23 cellular contexts compared by ENCODE assay signal in genomic region chr15:90354986-90355385, GRCh38.
"Had no signal": no experiment of that assay in that cellular context is flagged by ENCODE, and none has a peak within 500 bp of the region (broad histone marks: within the 10 kb centered on the region; RNA-seq: fewer than 3 reads in every experiment).

No MANE protein-coding gene starts in this region.

- FAIRE-seq: pancreas, small intestine, urothelium cell line had no signal

- DNase-seq: natural killer cell; nucleus accumbens; pancreas; right cardiac atrium; right lobe of liver; sigmoid colon; small intestine; stimulated activated CD4-positive, alpha-beta T cell treated with anti-CD3 and anti-CD28 coated beads, Interleukin-15, amount 100 ng/mL, for 24 hours; stimulated activated CD4-positive, alpha-beta T cell treated with anti-CD3 and anti-CD28 coated beads, Interleukin-2, amount 100 ng/mL, for 24 hours; stimulated activated CD4-positive, alpha-beta T cell treated with anti-CD3 and anti-CD28 coated beads, Interleukin-2, amount 100 ng/mL, for 48 hours; stimulated activated CD4-positive, alpha-beta T cell treated with anti-CD3 and anti-CD28 coated beads, Interleukin-4, amount 100 ng/mL, for 24 hours; stimulated activated naive B cell treated with anti-CD40 and anti-IgM and Interleukin-4, amounts not matched to agents 10 μg/mL and 1 μg/mL and 100 μg/mL, for 72 hours; stimulated activated naive CD4-positive, alpha-beta T cell treated with Interleukin-2 at 50 U/mL for 16 hours; stomach; thyroid gland; trophoblast cell; upper lobe of left lung had no signal

- H3K4me3 ChIP-seq: pancreas, prostate gland, right lobe of liver, sigmoid colon, stomach, thoracic aorta, thyroid gland, tibial nerve, upper lobe of left lung, vagina had no signal

- H3K27ac ChIP-seq: neutrophil, pancreas, prostate gland, right lobe of liver, sigmoid colon, stomach, thoracic aorta, thyroid gland, tibial nerve, upper lobe of left lung, vagina had no signal
